ENCODE assay signal across 21 cellular contexts in the genomic region with DNA sequence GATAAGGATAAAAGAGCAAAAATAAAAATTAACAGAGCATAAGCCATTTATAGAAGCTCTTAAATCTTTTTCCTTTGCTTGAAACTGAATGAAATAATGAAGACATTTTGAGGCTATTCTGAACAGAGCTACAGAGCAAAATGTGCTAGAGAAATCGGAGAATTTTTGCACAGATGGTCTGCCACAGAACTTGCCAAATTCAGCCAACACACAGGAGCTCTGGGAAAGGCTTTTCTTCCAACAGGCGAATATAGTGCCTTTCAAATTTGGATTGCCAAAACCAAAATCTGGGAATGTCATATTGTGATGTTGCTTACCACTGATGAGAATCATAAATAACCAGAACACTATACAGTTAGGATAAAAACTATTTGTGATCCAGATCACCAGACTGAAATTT.
"Had no signal": no experiment of that assay in that cellular context is flagged by ENCODE, and none has a peak within 500 bp of the region (broad histone marks: within the 10 kb centered on the region; RNA-seq: fewer than 3 reads in every experiment).

No MANE protein-coding gene starts in this region.

- H3K36me3 ChIP-seq: brain microvascular endothelial cell, cardiac muscle cell, Peyer's patch had no signal

- H3K9me3 ChIP-seq: Peyer's patch had no signal

- H3K27ac ChIP-seq: brain microvascular endothelial cell, cardiac muscle cell, KMS-11, Peyer's patch, VCaP had no signal

- DNase-seq: activated CD4-positive, alpha-beta memory T cell treated with anti-CD3 and anti-CD28 coated beads for 36 hours; activated CD4-positive, alpha-beta T cell treated with anti-CD3 and anti-CD28 coated beads, Interleukin-2, amount 10 ng/mL, durations not matched to agents 7 days and 5 days; activated CD4-positive, CD25-positive, alpha-beta regulatory T cell; activated CD8-positive, alpha-beta memory T cell treated with anti-CD3 and anti-CD28 coated beads for 24 hours; activated effector memory CD4-positive, alpha-beta T cell treated with anti-CD3 and anti-CD28 coated beads, Interleukin-2, amount 50 U/mL, for 16 hours; activated naive CD4-positive, alpha-beta T cell treated with Interleukin-2 at 50 U/mL for 16 hours; activated T-cell treated with anti-CD3 and anti-CD28 coated beads, Interleukin-2, amount 50 U/mL, for 4 hours; brain microvascular endothelial cell; NCI-H1092; NCI-H1417; NCI-H1930; NCI-H2171; NCI-H226; NCI-H510A treated with DMSO at 0.1 percent for 48 hours; NCI-H69; Peyer's patch; SHP77 treated with DMSO at 0.1 percent for 48 hours; T-cell had no signal

- H3K4me1 ChIP-seq: Peyer's patch had no signal

- H3K27me3 ChIP-seq: brain microvascular endothelial cell, cardiac muscle cell, Peyer's patch had no signal

- ATAC-seq: activated T-cell treated with anti-CD3 and anti-CD28 coated beads, Interleukin-2, amount 50 U/mL, for 4 hours; T-cell had no signal

- H3K4me3 ChIP-seq: cardiac muscle cell, Peyer's patch had no signal
